ENCODE assay signal across 8 cellular contexts in genomic region chr1:150072959-150073358, GRCh38. TPM values are rescaled to one million over a fixed set of nuclear protein-coding genes. Genes with fewer than 3 reads are reported as not detected.
DNase-seq lines count a peak whose midpoint lies in the region; ATAC-seq, FAIRE-seq and TF ChIP-seq lines count a peak whose summit lies in the region.

No MANE protein-coding gene starts in this region.

- CTCF ChIA-PET in Calu3 (lab: Charles Lee) = interaction anchor here (0.8 to 1.7 kb wide), 5 partner anchors 13 to 115 kb away, joined by 3 to 11 read pairs (median 6); no protein-coding TSS in a partner anchor
- CTCF ChIA-PET in activated B cell treated with CpG ODN at 0.5 μM for 24 hours (lab: Charles Lee) = interaction anchor here (0.7 to 7.7 kb wide), 16 partner anchors 13 to 183 kb away, joined by 3 to 166 read pairs (median 4); partner anchors contain the start of gene PLEKHO1
- CTCF ChIA-PET in HepG2 (lab: Yijun Ruan, JAX; ENCODE audit: low intra/inter-chr PET ratio, low total read pairs) = interaction anchor here (1.2 to 1.5 kb wide), 2 partner anchors 96 to 115 kb away, joined by 4 to 5 read pairs; no protein-coding TSS in a partner anchor

- DNase-seq in Calu3 (no peak), activated B cell treated with CpG ODN at 0.5 μM for 24 hours (no peak), HepG2 (ENCODE audit: low spot score) (no peak), NCI-H187 treated with DMSO at 0.1 percent for 48 hours (lab: John Stamatoyannopoulos, UW) (no peak), T-helper 9 cell (no peak), islet precursor cell (no peak)

- H3K27ac ChIP-seq in HepG2 (ENCODE audit: extremely low read length, insufficient read depth, low read length) = no peak overlapping the region

- TF ChIP-seq POLR2A in HepG2 (IDR thresholded peaks at IDR 0.05; ENCODE audit: insufficient read depth in 1 of 2, low read depth in 2 of 2, low read length in 2 of 2) = no peak

- H3K79me2 ChIP-seq in HepG2 (ENCODE audit: insufficient read depth, low read length) = peaks cover 8% of the 10 kb centered on the region

- peaks cover 19% of the 10 kb centered on the region for H3K4me1 Mint-ChIP-seq in Calu3 (ENCODE audit: low read depth, unreplicated experiment)
- H3K4me1 Mint-ChIP-seq in IgD-negative memory B cell = peaks cover 21 to 36% (median 27%) of the 10 kb centered on the region in 3 donors
- H3K4me1 Mint-ChIP-seq in activated B cell treated with CpG ODN at 0.5 μM for 24 hours = peaks cover 39% of the 10 kb centered on the region

- TF ChIP-seq CTCF in Calu3 (IDR thresholded peaks at IDR 0.05; ENCODE audit: unreplicated experiment) (peak; percentile 14), activated B cell treated with CpG ODN at 0.5 μM for 24 hours (IDR thresholded peaks at IDR 0.05) (no peak), HepG2 (CRISPR knock-in tag; IDR thresholded peaks at IDR 0.05) (0 out of 2 replicates have a peak, but pooled peaks have one; percentile 6)

- no peak overlapping the region for H3K4me2 ChIP-seq in HepG2 (ENCODE audit: low read depth, low read length)

- POLR2A ChIA-PET in activated B cell treated with CpG ODN at 0.5 μM for 24 hours (lab: Charles Lee) (interaction anchor here (0.6 to 5.1 kb wide), 12 partner anchors 18 to 291 kb away, joined by 3 to 35 read pairs (median 8); partner anchors contain the start of genes PLEKHO1 and RPRD2), HepG2 (lab: Yijun Ruan, JAX) (no interaction called here)

- H3K27me3 ChIP-seq in HepG2 (ENCODE audit: control insufficient read depth in 1 of 2, insufficient read depth in 2 of 2, low read length in 2 of 2) = no peaks in the 10 kb centered on the region; a peak in 1 of 5 replicates

- no peaks in the 10 kb centered on the region for H4K20me1 ChIP-seq in HepG2 (ENCODE audit: insufficient read depth, low read length)

- TF ChIP-seq EP300 in HepG2 (IDR thresholded peaks at IDR 0.05; ENCODE audit: low read depth in 2 of 2, low read length in 2 of 2) (no peak), HepG2 (CRISPR knock-in tag; IDR thresholded peaks at IDR 0.05; ENCODE audit: borderline replicate concordance) (no peak)

- WGBS in HepG2 (ENCODE audit: low lambda C conversion rate) = 97% methylated on average over 3 of the region's 3 CpGs

- H3K9ac ChIP-seq in HepG2 (ENCODE audit: insufficient read depth, low read depth, low read length) = no peak overlapping the region

- in situ Hi-C loops in HepG2 (cut with HindIII; ENCODE audit: extremely low pct_ligation_motif_present, low pct_unique_long_range_greater_than_20kb) = loop anchor here (5.0 kb wide), 1 partner anchor 94 kb away; no protein-coding TSS in a partner anchor

- H3K36me3 ChIP-seq in HepG2 (replicated peaks in 1 of 2; ENCODE audit: control insufficient read depth in 1 of 2, insufficient read depth in 2 of 2, low read length in 2 of 2) = peaks cover 1 to 17% of the 10 kb centered on the region in 2 experiments; a peak in 4 of 5 replicates

- peaks cover 11% of the 10 kb centered on the region for H3K4me1 ChIP-seq in HepG2 (ENCODE audit: insufficient read depth, low read length)

- H3K4me3 ChIP-seq in HepG2 (replicated peaks in 1 of 3; ENCODE audit: insufficient read depth in 1 of 3, low read depth in 2 of 3, low read length in 3 of 3) = no peak overlapping the region

- no peak for TF ChIP-seq RAD21 in HepG2 (CRISPR knock-in tag; IDR thresholded peaks at IDR 0.05)

- no peak overlapping the region for H2AFZ ChIP-seq in HepG2 (ENCODE audit: low read length)

- no peak for FAIRE-seq in HepG2 (lab: Jason Lieb, UNC)

- H3K27ac Mint-ChIP-seq in Calu3 (ENCODE audit: unreplicated experiment) (no peak overlapping the region), IgD-negative memory B cell (peak overlapping the region; percentile 10 to 89 (median 23)), activated B cell treated with CpG ODN at 0.5 μM for 24 hours (peak overlapping the region; percentile 5)

- ATAC-seq in activated B cell treated with CpG ODN at 0.5 μM for 24 hours (ENCODE audit: low read depth) = peak; percentile 69
- no peak for ATAC-seq in HepG2
- no peak for ATAC-seq in GM21717 (IDR thresholded peaks at IDR 0.05; ENCODE audit: unreplicated experiment)

- H3K4me3 Mint-ChIP-seq in Calu3 (ENCODE audit: low read depth, unreplicated experiment) = no peak overlapping the region
- H3K4me3 Mint-ChIP-seq in IgD-negative memory B cell = peak overlapping the region in 1 of 4 donors; percentile 58
- no peak overlapping the region for H3K4me3 Mint-ChIP-seq in activated B cell treated with CpG ODN at 0.5 μM for 24 hours

- intact Hi-C loops in Calu3 (cut with micrococcal nuclease; ENCODE audit: unreplicated experiment) = loop anchor here (1.0 kb wide), 1 partner anchor 96 kb away; no protein-coding TSS in a partner anchor
- intact Hi-C loops in activated B cell treated with CpG ODN at 0.5 μM for 24 hours (cut with micrococcal nuclease) = loop anchor here (1.0 to 2.0 kb wide), 3 partner anchors 96 to 114 kb away; no protein-coding TSS in a partner anchor
- intact Hi-C loops in HepG2 (cut with micrococcal nuclease; ENCODE audit: unreplicated experiment) = loop anchor here (2.0 kb wide), 1 partner anchor 18 kb away; no protein-coding TSS in a partner anchor

- BruUV-seq in Calu3 (replicated peaks; lab: Mats Ljungman, UMichigan) (no TSS peak), HepG2 (replicated peaks; lab: Mats Ljungman, UMichigan) (no TSS peak)

- no peaks in the 10 kb centered on the region for H3K9me3 ChIP-seq in HepG2 (ENCODE audit: low read length)

- H3K27me3 Mint-ChIP-seq in Calu3 (ENCODE audit: unreplicated experiment) (no peaks in the 10 kb centered on the region), IgD-negative memory B cell (no peaks in the 10 kb centered on the region), activated B cell treated with CpG ODN at 0.5 μM for 24 hours (no peaks in the 10 kb centered on the region)

- no peaks in the 10 kb centered on the region for H3K9me3 Mint-ChIP-seq in Calu3 (ENCODE audit: low read depth, unreplicated experiment)
- H3K9me3 Mint-ChIP-seq in IgD-negative memory B cell = no peaks in the 10 kb centered on the region
- H3K9me3 Mint-ChIP-seq in activated B cell treated with CpG ODN at 0.5 μM for 24 hours = no peaks in the 10 kb centered on the region

- peaks cover 30% of the 10 kb centered on the region for H3K36me3 Mint-ChIP-seq in Calu3 (ENCODE audit: insufficient read depth, unreplicated experiment)
- peaks cover 5% of the 10 kb centered on the region for H3K36me3 Mint-ChIP-seq in IgD-negative memory B cell
- H3K36me3 Mint-ChIP-seq in activated B cell treated with CpG ODN at 0.5 μM for 24 hours (ENCODE audit: low read depth) = peaks cover 47% of the 10 kb centered on the region

TF ChIP-seq in HepG2, 621 proteins besides CTCF, POLR2A, EP300 and RAD21 (continues in another document):
- TF ChIP-seq ZBTB42 (CRISPR knock-in tag; IDR thresholded peaks at IDR 0.05) (no peak), SOX5 (CRISPR knock-in tag; IDR thresholded peaks at IDR 0.05; ENCODE audit: borderline replicate concordance) (no peak), BCL3 (CRISPR knock-in tag; IDR thresholded peaks at IDR 0.05) (no peak)

RNA-seq across cellular contexts. Expression of gene VPS45, which starts 5.4 kb away (rescaled TPM):
- total RNA-seq in Calu3 (2022) (35.0 and 37.9 TPM in 2 replicates), activated B cell treated with CpG ODN at 0.5 μM for 24 hours (39.0 and 46.0 TPM in 2 replicates), HepG2 (2016; rRNA removed; fragmentation: Illumina TruSeq; extraction: Trizol) (25.2 and 26.5 TPM in 2 replicates)
- polyA plus RNA-seq in IgD-negative memory B cell (17.0 TPM), HepG2 (2011; rRNA removed) (13.7 and 15.2 TPM in 2 replicates)
- 8.0 TPM in 2 replicates for total RNA-seq in HepG2 (2016; cell fraction: cytosol; rRNA removed; fragmentation: Illumina TruSeq; extraction: Trizol; ENCODE audit: low read depth)
- 25.8 and 26.0 TPM in 2 replicates for total RNA-seq in HepG2 (2016; cell fraction: insoluble cytoplasmic fraction; rRNA removed; fragmentation: Illumina TruSeq; extraction: Trizol)
- 10.8 and 11.3 TPM in 2 replicates for total RNA-seq in HepG2 (2016; cell fraction: membrane; rRNA removed; fragmentation: Illumina TruSeq; extraction: Trizol)
- 38.6 and 41.0 TPM in 2 replicates for total RNA-seq in HepG2 (2016; cell fraction: nucleus; rRNA removed; fragmentation: Illumina TruSeq; extraction: Trizol)
- 6.1 and 7.0 TPM in 2 replicates for polyA plus RNA-seq in HepG2 (2011; cell fraction: cytosol; rRNA removed)
- polyA plus RNA-seq in HepG2 (2011; cell fraction: nucleus; rRNA removed) = 20.0 and 25.9 TPM in 2 replicates
- 11.5 and 12.2 TPM in 2 replicates for polyA plus RNA-seq in HepG2 (2012)
- polyA plus RNA-seq in HepG2 (2016; cell fraction: cytosol; fragmentation: Illumina TruSeq; extraction: Trizol; ENCODE audit: low read depth) = 3.5 and 3.6 TPM in 2 replicates
- 23.3 and 24.2 TPM in 2 replicates for polyA plus RNA-seq in HepG2 (2016; cell fraction: insoluble cytoplasmic fraction; fragmentation: Illumina TruSeq; extraction: Trizol; ENCODE audit: low read depth)
- 6.7 and 6.9 TPM in 2 replicates for polyA plus RNA-seq in HepG2 (2016; cell fraction: membrane; fragmentation: Illumina TruSeq; extraction: Trizol; ENCODE audit: low read depth)
- polyA plus RNA-seq in HepG2 (2016; cell fraction: nucleus; fragmentation: Illumina TruSeq; extraction: Trizol; ENCODE audit: insufficient read depth, low read depth) = 31.9 and 37.1 TPM in 2 replicates
- polyA minus RNA-seq in HepG2 (2011; rRNA and poly(A)+ RNA removed; ENCODE audit: low replicate concordance) = 5.9 and 24.6 TPM in 2 replicates
- 5.8 and 6.3 TPM in 2 replicates for polyA minus RNA-seq in HepG2 (2011; cell fraction: cytosol; rRNA and poly(A)+ RNA removed)
- 51.5 and 69.6 TPM in 2 replicates for polyA minus RNA-seq in HepG2 (2011; cell fraction: nucleus; rRNA and poly(A)+ RNA removed)
